9 cellular contexts compared by ENCODE assay signal in genomic region chr9:97635026-97635425, GRCh38. TPM values are rescaled to one million over a fixed set of nuclear protein-coding genes. Genes with fewer than 3 reads are reported as not detected.
DNase-seq lines count a peak whose midpoint lies in the region; ATAC-seq, FAIRE-seq and TF ChIP-seq lines count a peak whose summit lies in the region.
"Had no signal": no experiment of that assay in that cellular context is flagged by ENCODE, and none has a peak within 500 bp of the region (broad histone marks: within the 10 kb centered on the region; RNA-seq: fewer than 3 reads in every experiment).

No MANE protein-coding gene starts in this region.

- POLR2A ChIA-PET in A549 (lab: Yijun Ruan, JAX), result no interaction called here

- peak overlapping the region in 1 of 2 experiments; percentile 96; a peak in 2 of 6 replicates for H3K27ac ChIP-seq in A549

- TF ChIP-seq EP300 in A549 (IDR thresholded peaks at IDR 0.05), result no peak

- FAIRE-seq in A549 (lab: Jason Lieb, UNC) (no peak), H54 (lab: Jason Lieb, UNC) (peak; percentile 36)
- FAIRE-seq: G401.6 had no signal

- peaks cover 11 to 26% of the 10 kb centered on the region in 2 donors for H3K36me3 Mint-ChIP-seq in activated naive CD4-positive, alpha-beta T cell treated with anti-CD3 and anti-CD28 coated beads, Interleukin-2, amount 50 U/mL, for 72 hours
- H3K36me3 Mint-ChIP-seq in memory B cell, result no peaks in the 10 kb centered on the region

- no peak for TF ChIP-seq RAD21 in A549 (conservative IDR thresholded peaks at IDR 0.05 in 1 of 2, IDR thresholded peaks at IDR 0.05 in 1 of 2)

- H3K4me1 Mint-ChIP-seq in memory B cell, result peaks cover 43% of the 10 kb centered on the region

- DNase-seq in A549 (ENCODE audit: low read depth in 1 of 2, low spot score in 1 of 2), result no peak
- DNase-seq in H54 (ENCODE audit: insufficient read length, low spot score), result no peak
- no peak for DNase-seq in activated naive CD4-positive, alpha-beta T cell treated with anti-CD3 and anti-CD28 coated beads, Interleukin-2, amount 50 U/mL, for 72 hours (ENCODE audit: low spot score in 2 of 2)
- no peak for DNase-seq in memory B cell (ENCODE audit: low spot score in 2 of 2)
- DNase-seq in NCI-H526 treated with DMSO at 0.1 percent for 48 hours (lab: John Stamatoyannopoulos, UW), result no peak
- DNase-seq in H4 (ENCODE audit: low spot score), result no peak
- no peak for DNase-seq in cortex of kidney (lab: John Stamatoyannopoulos, UW)
- DNase-seq in DMS 273 (lab: John Stamatoyannopoulos, UW; ENCODE audit: unreplicated experiment), result no peak

- peak overlapping the region; percentile 96 for H3K4me3 ChIP-seq in A549

- peak overlapping the region; percentile 83 for H3K4me2 ChIP-seq in A549

- CTCF ChIA-PET in A549 (lab: Yijun Ruan, JAX), result interaction anchor here (0.6 to 1.1 kb wide), 2 partner anchors 20 to 266 kb away, joined by 3 read pairs; no protein-coding TSS in a partner anchor

- H3K27me3 Mint-ChIP-seq in memory B cell, result no peaks in the 10 kb centered on the region

- 50% methylated on average over 7 of the region's 7 CpGs for WGBS in A549 (ENCODE audit: missing lambda C conversion rate)

- no peak for TF ChIP-seq CTCF in A549 (IDR thresholded peaks at IDR 0.05)

- peak overlapping the region; percentile 27 for H3K4me3 Mint-ChIP-seq in memory B cell

- TF ChIP-seq POLR2A in A549 (IDR thresholded peaks at IDR 0.05; ENCODE audit: low read length), result no peak
- no peak for TF ChIP-seq POLR2A in H54 (IDR thresholded peaks at IDR 0.05; ENCODE audit: low read depth, low read length)

- H3K4me1 ChIP-seq in A549, result peaks cover 44% of the 10 kb centered on the region

- no peaks in the 10 kb centered on the region for H3K9me3 ChIP-seq in A549

- no peak for ATAC-seq in A549
- no peak for ATAC-seq in activated naive CD4-positive, alpha-beta T cell treated with anti-CD3 and anti-CD28 coated beads, Interleukin-2, amount 50 U/mL, for 72 hours
- no peak for ATAC-seq in memory B cell (ENCODE audit: low read depth)

- peak overlapping the region; percentile 91 to 98 for H3K27ac Mint-ChIP-seq in activated naive CD4-positive, alpha-beta T cell treated with anti-CD3 and anti-CD28 coated beads, Interleukin-2, amount 50 U/mL, for 72 hours
- H3K27ac Mint-ChIP-seq in memory B cell, result peak overlapping the region; percentile 99

- H3K9me3 Mint-ChIP-seq in activated naive CD4-positive, alpha-beta T cell treated with anti-CD3 and anti-CD28 coated beads, Interleukin-2, amount 50 U/mL, for 72 hours, result no peaks in the 10 kb centered on the region
- H3K9me3 Mint-ChIP-seq in memory B cell, result no peaks in the 10 kb centered on the region

TF ChIP-seq in A549, 52 proteins besides CTCF, POLR2A, EP300 and RAD21:
- TF ChIP-seq ZC3H11A (IDR thresholded peaks at IDR 0.05) (no peak), HOXA7 (CRISPR knock-in tag; IDR thresholded peaks at IDR 0.05) (no peak), PHF8 (IDR thresholded peaks at IDR 0.05; ENCODE audit: borderline replicate concordance, low read depth) (no peak), ZFP36 (IDR thresholded peaks at IDR 0.05; ENCODE audit: borderline replicate concordance, partially characterized antibody) (no peak), ZSCAN20 (CRISPR knock-in tag; IDR thresholded peaks at IDR 0.05) (no peak), MAFK (IDR thresholded peaks at IDR 0.05; ENCODE audit: partially characterized antibody) (no peak), SMC3 (IDR thresholded peaks at IDR 0.05) (no peak), HOXB5 (CRISPR knock-in tag; IDR thresholded peaks at IDR 0.05) (no peak), ATOH8 (CRISPR knock-in tag; IDR thresholded peaks at IDR 0.05; ENCODE audit: low read depth) (no peak), CHD4 (IDR thresholded peaks at IDR 0.05; ENCODE audit: borderline replicate concordance) (no peak), MAZ (IDR thresholded peaks at IDR 0.05; ENCODE audit: borderline replicate concordance, low read depth, low read length) (no peak), KDM5A (IDR thresholded peaks at IDR 0.05) (no peak), HDAC2 (IDR thresholded peaks at IDR 0.05) (no peak), JUN (IDR thresholded peaks at IDR 0.05) (no peak)

RNA-seq across cellular contexts. Expression of gene NCBP1, which starts 1.4 kb away (rescaled TPM):
- polyA plus RNA-seq in A549 (2011; rRNA removed) (43.4 and 48.2 TPM in 2 replicates), A549 (2017; fragmentation: RNase III; extraction: RNeasy Plus Mini Kit Qiagen cat#74134 plus additional on column Dnase treatment) (31.8 to 37.8 TPM (median 36.6 TPM) in 3 replicates)
- 12.7 and 13.3 TPM in 2 replicates for polyA plus RNA-seq in A549 (2012; cell fraction: cytosol; rRNA removed)
- 13.6 and 18.0 TPM in 2 replicates for polyA plus RNA-seq in A549 (2012; cell fraction: nucleus; rRNA removed)
- 23.9 and 28.1 TPM in 2 replicates for polyA minus RNA-seq in A549 (2011; rRNA and poly(A)+ RNA removed)
- total RNA-seq in activated naive CD4-positive, alpha-beta T cell treated with anti-CD3 and anti-CD28 coated beads, Interleukin-2, amount 50 U/mL, for 72 hours, result 10 to 100 TPM; 36.9 to 41.2 TPM
- 27.2 and 32.9 TPM in 2 replicates for total RNA-seq in H4 (2014; rRNA removed; shearing (Covaris generic))

RNA-seq across cellular contexts. Expression of gene TSTD2, which starts 1.9 kb away (rescaled TPM):
- polyA plus RNA-seq in A549 (2011; rRNA removed) (33.3 and 37.4 TPM in 2 replicates), A549 (2017; fragmentation: RNase III; extraction: RNeasy Plus Mini Kit Qiagen cat#74134 plus additional on column Dnase treatment) (11.4 to 12.6 TPM (median 12.0 TPM) in 3 replicates)
- polyA plus RNA-seq in A549 (2012; cell fraction: cytosol; rRNA removed), result 7.0 and 9.2 TPM in 2 replicates
- polyA plus RNA-seq in A549 (2012; cell fraction: nucleus; rRNA removed), result 21.2 and 32.3 TPM in 2 replicates
- 24.3 and 31.4 TPM in 2 replicates for polyA minus RNA-seq in A549 (2011; rRNA and poly(A)+ RNA removed)
- total RNA-seq in activated naive CD4-positive, alpha-beta T cell treated with anti-CD3 and anti-CD28 coated beads, Interleukin-2, amount 50 U/mL, for 72 hours, result 10 to 100 TPM; 14.2 to 18.1 TPM
- total RNA-seq in H4 (2014; rRNA removed; shearing (Covaris generic)), result 8.5 and 9.3 TPM in 2 replicates
